In genomic region chr21:42375141-42375905, GRCh38 we compare ENCODE assay signal across 22 cellular contexts. TPM values are rescaled to one million over a fixed set of nuclear protein-coding genes. Genes with fewer than 3 reads are reported as not detected.
A peak's percentile ranks its signal among the peaks of the same experiment; 100 is the strongest.
DNase-seq lines count a peak whose midpoint lies in the region; ATAC-seq, FAIRE-seq and TF ChIP-seq lines count a peak whose summit lies in the region.
"Had no signal": no experiment of that assay in that cellular context is flagged by ENCODE, and none has a peak within 500 bp of the region (broad histone marks: within the 10 kb centered on the region; RNA-seq: fewer than 3 reads in every experiment).

No MANE protein-coding gene starts in this region.

- in situ Hi-C loops in gastrocnemius medialis (cut with MboI; ENCODE audit: low sequenced_read_pairs in 4 of 4): no loop called here

- FAIRE-seq in small intestine (lab: Jason Lieb, UNC): no peak
- FAIRE-seq: endothelial cell of umbilical vein, GM12892 had no signal

- peak in 2 of 3 experiments; percentile 24 to 50 for DNase-seq in NCI-H1417 (lab: John Stamatoyannopoulos, UW)
- DNase-seq in NCI-H1417 treated with DMSO at 0.1 percent for 48 hours (lab: John Stamatoyannopoulos, UW): no peak
- peak; percentile 76 for DNase-seq in NCI-H2107 treated with DMSO at 0.1 percent for 48 hours (lab: John Stamatoyannopoulos, UW; ENCODE audit: unreplicated experiment)
- peak; percentile 79 for DNase-seq in chondrocyte (ENCODE audit: low spot score)
- peak; percentile 73 for DNase-seq in small intestine
- no peak for DNase-seq in gastrocnemius medialis
- no peak for DNase-seq in mucosa of gallbladder (ENCODE audit: low spot score)
- no peak for DNase-seq in AG20443 (ENCODE audit: low spot score)
- DNase-seq: activated naive CD4-positive, alpha-beta T cell treated with anti-CD3 and anti-CD28 coated beads, Interleukin-2, amount 10 ng/mL, durations not matched to agents 7 days and 5 days; BE2C; cortex of kidney; GF-D8; hippocampal formation; NCI-H2081 treated with DMSO at 0.1 percent for 48 hours; stimulated activated CD4-positive, alpha-beta T cell treated with anti-CD3 and anti-CD28 coated beads, Interleukin-4, amount 100 ng/mL, for 1 hour had no signal

- 45 to 50% (median 46%) methylated on average over 22 to 24 of the region's 24 CpGs for WGBS in small intestine, 3 donors

- H3K27ac Mint-ChIP-seq in chondrocyte (ENCODE audit: unreplicated experiment): no peak overlapping the region
- H3K27ac Mint-ChIP-seq: activated naive CD4-positive, alpha-beta T cell treated with anti-CD3 and anti-CD28 coated beads, Interleukin-2, amount 10 ng/mL, durations not matched to agents 7 days and 5 days had no signal

- H3K27me3 ChIP-seq in small intestine (ENCODE audit: control insufficient read depth in 2 of 2, insufficient read depth in 2 of 2, low read length in 2 of 2) (no peaks in the 10 kb centered on the region), gastrocnemius medialis (peaks cover 0 to 14% (median 0%) of the 10 kb centered on the region in 3 donors)
- H3K27me3 ChIP-seq: body of pancreas had no signal

- H3K9me3 ChIP-seq in small intestine (ENCODE audit: control insufficient read depth, low read depth) (no peaks in the 10 kb centered on the region), gastrocnemius medialis (no peaks in the 10 kb centered on the region)
- H3K9me3 ChIP-seq: BE2C, body of pancreas had no signal

- H3K36me3 ChIP-seq in small intestine (ENCODE audit: control insufficient read depth in 2 of 2, insufficient read depth in 2 of 2, low read length in 2 of 2) (no peaks in the 10 kb centered on the region), gastrocnemius medialis (no peaks in the 10 kb centered on the region)
- H3K36me3 ChIP-seq: BE2C had no signal

- peaks cover 26% of the 10 kb centered on the region for H3K27me3 Mint-ChIP-seq in chondrocyte (ENCODE audit: low read depth)

- H3K36me3 Mint-ChIP-seq in chondrocyte (ENCODE audit: low read depth): no peaks in the 10 kb centered on the region
- H3K36me3 Mint-ChIP-seq: activated naive CD4-positive, alpha-beta T cell treated with anti-CD3 and anti-CD28 coated beads, Interleukin-2, amount 10 ng/mL, durations not matched to agents 7 days and 5 days had no signal

- H3K27ac ChIP-seq in small intestine (ENCODE audit: low read depth in 1 of 2, low read length in 1 of 2) (no peak overlapping the region), gastrocnemius medialis (no peak overlapping the region)
- H3K27ac ChIP-seq: 22Rv1, body of pancreas, RWPE1 had no signal

- no peak for ATAC-seq in gastrocnemius medialis

- H3K4me1 ChIP-seq in small intestine (ENCODE audit: control insufficient read depth in 2 of 2, insufficient read depth in 1 of 2, low read depth in 1 of 2, low read length in 1 of 2) (no peaks in the 10 kb centered on the region), gastrocnemius medialis (no peaks in the 10 kb centered on the region)
- H3K4me1 ChIP-seq: BE2C had no signal

- H3K4me3 ChIP-seq in small intestine (ENCODE audit: low read depth in 1 of 2, low read length in 2 of 2) (no peak overlapping the region), gastrocnemius medialis (no peak overlapping the region)
- H3K4me3 ChIP-seq: body of pancreas had no signal

- H3K4me3 Mint-ChIP-seq in chondrocyte (ENCODE audit: unreplicated experiment): no peak overlapping the region
- H3K4me3 Mint-ChIP-seq: activated naive CD4-positive, alpha-beta T cell treated with anti-CD3 and anti-CD28 coated beads, Interleukin-2, amount 10 ng/mL, durations not matched to agents 7 days and 5 days had no signal

- no peaks in the 10 kb centered on the region for H3K9me3 Mint-ChIP-seq in chondrocyte (ENCODE audit: low read depth)
- H3K9me3 Mint-ChIP-seq: activated naive CD4-positive, alpha-beta T cell treated with anti-CD3 and anti-CD28 coated beads, Interleukin-2, amount 10 ng/mL, durations not matched to agents 7 days and 5 days had no signal

- no peak for TF ChIP-seq CTCF in chondrocyte (IDR thresholded peaks at IDR 0.05)
- TF ChIP-seq CTCF in gastrocnemius medialis (IDR thresholded peaks at IDR 0.05 in 4 of 5, conservative IDR thresholded peaks at IDR 0.05 in 1 of 5): no peak

- intact Hi-C loops in gastrocnemius medialis (cut with DNase I; ENCODE audit: low total_unique reads): no loop called here

- no peak for TF ChIP-seq POLR2A in gastrocnemius medialis (IDR thresholded peaks at IDR 0.05)

- no peaks in the 10 kb centered on the region for H3K4me1 Mint-ChIP-seq in chondrocyte (ENCODE audit: low read depth)

RNA-seq across cellular contexts. Expression of gene TFF1, which starts 9.0 kb away (rescaled TPM):
- total RNA-seq in chondrocyte: not detected in 3 replicates
- polyA plus RNA-seq in small intestine: 100 to 1,000 TPM; 130 to 187 (median 144) TPM
- not detected for total RNA-seq in gastrocnemius medialis
- total RNA-seq in mucosa of gallbladder: 241 TPM
- total RNA-seq: endothelial cell of umbilical vein, fibroblast of villous mesenchyme, omental fat pad had no signal
- polyA plus RNA-seq: endothelial cell of umbilical vein had no signal

RNA-seq across cellular contexts. Expression of gene TMPRSS3, which starts 20.5 kb away (rescaled TPM):
- total RNA-seq in chondrocyte: 0.22 TPM in 1 of 3 replicates, not detected in the others
- polyA plus RNA-seq in small intestine: 1 to 10 TPM; 1.1 to 9.2 (median 1.1) TPM
- total RNA-seq in gastrocnemius medialis: not detected
- total RNA-seq in mucosa of gallbladder: 10.5 TPM
- total RNA-seq: endothelial cell of umbilical vein, fibroblast of villous mesenchyme had no signal
- polyA plus RNA-seq: endothelial cell of umbilical vein had no signal

RNA-seq across cellular contexts. Expression of gene TFF2, which starts 24.5 kb away (rescaled TPM):
- not detected in 3 replicates for total RNA-seq in chondrocyte
- polyA plus RNA-seq in small intestine: 1 to 10 TPM in 2 of 3 donors, not detected in 1; 1.4 to 5.0 TPM
- not detected for total RNA-seq in gastrocnemius medialis
- total RNA-seq in mucosa of gallbladder: 115 TPM
- total RNA-seq: endothelial cell of umbilical vein, fibroblast of villous mesenchyme, omental fat pad had no signal
- polyA plus RNA-seq: endothelial cell of umbilical vein had no signal

RNA-seq across cellular contexts. Expression of gene UBASH3A, which starts 28.4 kb away (rescaled TPM):
- total RNA-seq in chondrocyte: not detected in 3 replicates
- polyA plus RNA-seq in small intestine: 1 to 10 TPM in 1 of 3 donors, under 1 TPM in 2; 0.42 to 2.4 (median 0.67) TPM
- total RNA-seq in gastrocnemius medialis: under 1 TPM in 1 of 4 donors, not detected in 3; 0.41 TPM
- total RNA-seq in mucosa of gallbladder: 2.0 TPM
- total RNA-seq: endothelial cell of umbilical vein, fibroblast of villous mesenchyme had no signal
- polyA plus RNA-seq: endothelial cell of umbilical vein had no signal

Comparison
In these comparisons a context has a peak if more than half of its experiments do, and no peak if none do; other contexts are left out.
1. DNase-seq: peak in NCI-H1417 (2 of 3), NCI-H2107 treated with DMSO at 0.1 percent for 48 hours (single experiment), chondrocyte (single experiment) and small intestine (single experiment); none in NCI-H1417 treated with DMSO at 0.1 percent for 48 hours (single experiment), gastrocnemius medialis (0 of 2), mucosa of gallbladder (single experiment) and AG20443 (single experiment).
2. RNA of gene TFF1, which starts 9.0 kb away (total RNA-seq): 241 TPM in mucosa of gallbladder (single experiment); not detected in chondrocyte and not detected in gastrocnemius medialis; every median in the first group is over 100 times any median in the second.
3. RNA of gene TFF2, which starts 24.5 kb away (total RNA-seq): 115 TPM in mucosa of gallbladder (single experiment); not detected in chondrocyte and not detected in gastrocnemius medialis; every median in the first group is over 100 times any median in the second.